In the genomic region with DNA sequence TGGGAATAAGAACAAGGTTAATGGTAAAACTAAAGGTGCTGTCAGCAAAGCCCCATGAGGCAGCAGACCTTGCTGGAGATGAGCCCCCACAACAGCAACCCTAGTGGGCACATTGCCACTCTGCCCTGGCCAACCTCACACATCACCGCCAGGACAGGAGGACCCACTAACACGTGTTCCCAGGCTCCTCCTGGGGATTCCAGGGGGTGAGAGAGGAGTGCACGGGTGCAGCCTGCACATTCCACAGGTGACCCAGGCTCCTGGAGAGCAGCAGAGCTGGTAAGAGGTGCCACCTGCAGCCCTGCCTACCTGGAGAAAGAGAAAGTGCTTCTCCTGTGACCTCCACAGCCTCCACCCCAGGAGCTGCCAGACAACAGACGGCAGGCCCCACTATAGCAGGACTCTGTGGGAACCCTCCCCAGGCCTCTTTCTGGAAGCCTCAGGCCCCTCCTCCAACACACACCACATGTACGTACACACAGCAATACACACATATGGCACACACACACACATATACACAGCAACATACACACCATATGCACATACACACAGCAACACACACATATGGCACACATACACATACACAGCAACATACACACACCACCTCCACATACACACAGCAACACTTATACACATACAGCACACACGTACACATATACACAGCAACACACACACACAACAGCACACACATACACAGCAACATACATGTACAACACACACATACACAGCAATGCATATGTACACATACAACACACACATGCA, we compare ENCODE assay signal across 24 cellular contexts.
"Had no signal": no experiment of that assay in that cellular context is flagged by ENCODE, and none has a peak within 500 bp of the region (broad histone marks: within the 10 kb centered on the region; RNA-seq: fewer than 3 reads in every experiment).

No MANE protein-coding gene starts in this region.

- DNase-seq: activated CD4-positive, alpha-beta T cell treated with anti-CD3 and anti-CD28 coated beads for 48 hours; activated CD4-positive, alpha-beta T cell treated with anti-CD3 and anti-CD28 coated beads, Interleukin-2, amount 50 U/mL, for 4 hours; activated CD4-positive, CD25-positive, alpha-beta regulatory T cell treated with anti-CD3 and anti-CD28 coated beads, Interleukin-2, amount 50 U/mL, for 72 hours; activated CD8-positive, alpha-beta memory T cell treated with anti-CD3 and anti-CD28 coated beads, Interleukin-2, amount 50 U/mL, for 48 hours; activated CD8-positive, alpha-beta T cell treated with anti-CD3 and anti-CD28 coated beads, Interleukin-2, amount 10 ng/mL, durations not matched to agents 7 days and 5 days; activated naive CD4-positive, alpha-beta T cell treated with anti-CD3 and anti-CD28 coated beads, Interleukin-2, amount 50 U/mL, for 16 hours; activated naive CD8-positive, alpha-beta T cell treated with anti-CD3 and anti-CD28 coated beads, Interleukin-2, amount 10 ng/mL, durations not matched to agents 7 days and 5 days; activated T-cell treated with anti-CD3 and anti-CD28 coated beads, Interleukin-2, amount 50 U/mL, for 1 hour; adrenal gland; anterior cingulate cortex; caudate nucleus; NCI-H1092; NCI-H1417; NCI-H1930; NCI-H510A treated with DMSO at 0.1 percent for 48 hours; NCI-H69; NK-92 treated with Interleukin-12 subunit alpha and Interleukin-12 subunit beta, amount 100 ng/mL, for 24 hours; OCI-M1; Right ventricle myocardium superior; RPMI8226; SJCRH30; SW 1271 had no signal

- H3K27ac ChIP-seq: adrenal gland, SJCRH30 had no signal

- H3K36me3 ChIP-seq: adrenal gland had no signal

- H3K4me1 ChIP-seq: adrenal gland had no signal

- H3K27me3 ChIP-seq: adrenal gland, SJCRH30 had no signal

- H3K4me3 ChIP-seq: adrenal gland, SJCRH30 had no signal

- ATAC-seq: activated CD8-positive, alpha-beta T cell treated with anti-CD3 and anti-CD28 coated beads, Interleukin-2, amount 10 ng/mL, durations not matched to agents 7 days and 5 days; Panc1; SK-N-SH treated with all-trans-retinoic acid at 6 μM for 48 hours had no signal

- H3K9me3 ChIP-seq: adrenal gland, SJCRH30 had no signal
